Comparison of ENCODE assay signal across 18 cellular contexts in the genomic region with DNA sequence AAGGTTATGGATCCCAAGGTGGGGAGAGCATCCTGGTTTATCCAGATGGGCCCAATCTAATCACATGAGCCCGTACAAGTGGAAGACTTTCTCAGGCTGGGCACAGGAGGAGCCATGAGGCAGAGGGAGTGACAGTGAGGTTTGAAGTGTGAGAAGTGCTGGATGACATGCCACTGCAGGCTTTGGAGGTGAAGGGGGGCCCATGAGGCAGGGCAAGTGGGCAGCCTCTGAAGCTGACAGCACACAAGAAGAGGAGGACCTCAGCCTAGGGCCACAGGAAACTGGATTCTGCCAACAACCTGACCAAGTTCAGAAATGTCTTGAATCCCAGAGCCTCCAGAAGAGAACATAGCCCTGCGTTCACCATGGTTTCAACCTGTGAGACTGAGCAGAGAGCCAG.
DNase-seq lines count a peak whose midpoint lies in the region; ATAC-seq and TF ChIP-seq lines count a peak whose summit lies in the region.
"Had no signal": no experiment of that assay in that cellular context is flagged by ENCODE, and none has a peak within 500 bp of the region (broad histone marks: within the 10 kb centered on the region; RNA-seq: fewer than 3 reads in every experiment).

No MANE protein-coding gene starts in this region.

- H3K4me1 ChIP-seq in BLaER1 (peaks cover 25% of the 10 kb centered on the region), neural progenitor cell (peaks cover 28% of the 10 kb centered on the region)
- H3K4me1 ChIP-seq: A549 had no signal

- no peaks in the 10 kb centered on the region for H3K79me2 ChIP-seq in neural progenitor cell (ENCODE audit: low read depth)

- no peak overlapping the region for H2AFZ ChIP-seq in neural progenitor cell (replicated peaks)

- H4K20me1 ChIP-seq in BLaER1 (no peaks in the 10 kb centered on the region), neural progenitor cell (ENCODE audit: low read depth) (no peaks in the 10 kb centered on the region)

- H3K9me3 ChIP-seq in BLaER1 (no peaks in the 10 kb centered on the region), T-helper 17 cell (ENCODE audit: control insufficient read depth, low read length, poor library complexity, severe bottlenecking) (no peaks in the 10 kb centered on the region), neural progenitor cell (ENCODE audit: low read depth) (no peaks in the 10 kb centered on the region)
- H3K9me3 ChIP-seq: A549, Caco-2 had no signal

- H3K4me3 ChIP-seq in BLaER1 (no peak overlapping the region), neural progenitor cell (no peak overlapping the region)
- H3K4me3 ChIP-seq: A549 had no signal

- DNase-seq in NCI-H82 (lab: John Stamatoyannopoulos, UW) (peak; percentile 45), NCI-H82 treated with DMSO at 0.1 percent for 48 hours (lab: John Stamatoyannopoulos, UW; ENCODE audit: unreplicated experiment) (no peak), T-helper 17 cell (no peak), neural progenitor cell (ENCODE audit: low spot score) (no peak), NCI-H2196 treated with DMSO at 0.1 percent for 48 hours (lab: John Stamatoyannopoulos, UW; ENCODE audit: unreplicated experiment) (no peak)
- no peak for DNase-seq in activated effector memory CD4-positive, alpha-beta T cell treated with anti-CD3 and anti-CD28 coated beads, Interleukin-2, amount 50 U/mL, for 16 hours
- DNase-seq: AML-193; Caco-2; Calu3; CD4-positive, alpha-beta T cell; CD8-positive, alpha-beta T cell; GF-D8 had no signal

- H3K27me3 Mint-ChIP-seq in T-helper 17 cell, result no peaks in the 10 kb centered on the region
- peaks cover 6% of the 10 kb centered on the region for H3K27me3 Mint-ChIP-seq in neural progenitor cell (ENCODE audit: insufficient read depth, low read depth)
- H3K27me3 Mint-ChIP-seq: B cell; CD4-positive, alpha-beta T cell had no signal

- H3K27ac Mint-ChIP-seq in T-helper 17 cell (peak overlapping the region; percentile 37), neural progenitor cell (peak overlapping the region; percentile 10)
- H3K27ac Mint-ChIP-seq: B cell; CD4-positive, alpha-beta T cell; CD8-positive, alpha-beta T cell had no signal

- H3K27ac ChIP-seq in BLaER1 (no peak overlapping the region), neural progenitor cell (no peak overlapping the region)
- H3K27ac ChIP-seq: 22Rv1, A549, C4-2B had no signal

- no peak overlapping the region for H3K9ac ChIP-seq in BLaER1
- H3K9ac ChIP-seq in neural progenitor cell, result no peak overlapping the region

- ATAC-seq in T-helper 17 cell (no peak), GM18873 (IDR thresholded peaks at IDR 0.05; ENCODE audit: low FRiP score, unreplicated experiment) (no peak)
- ATAC-seq: A549; CD8-positive, alpha-beta T cell had no signal

- H3K36me3 ChIP-seq in BLaER1, result no peaks in the 10 kb centered on the region
- no peaks in the 10 kb centered on the region for H3K36me3 ChIP-seq in neural progenitor cell

- H3K4me3 Mint-ChIP-seq in T-helper 17 cell, result no peak overlapping the region
- no peak overlapping the region for H3K4me3 Mint-ChIP-seq in neural progenitor cell
- H3K4me3 Mint-ChIP-seq: B cell; CD4-positive, alpha-beta T cell; CD8-positive, alpha-beta T cell had no signal

- H3K27me3 ChIP-seq in BLaER1 (no peaks in the 10 kb centered on the region), neural progenitor cell (no peaks in the 10 kb centered on the region)

- peaks cover 4% of the 10 kb centered on the region for H3K9me3 Mint-ChIP-seq in neural progenitor cell
- H3K9me3 Mint-ChIP-seq: CD4-positive, alpha-beta T cell had no signal

- H3K4me1 Mint-ChIP-seq in T-helper 17 cell (peaks cover 6% of the 10 kb centered on the region), neural progenitor cell (peaks cover 79% of the 10 kb centered on the region)
- H3K4me1 Mint-ChIP-seq: B cell had no signal

- H3F3A ChIP-seq in neural progenitor cell (ENCODE audit: low read depth), result peaks cover 11% of the 10 kb centered on the region

- H3K4me2 ChIP-seq in BLaER1 (peak overlapping the region; percentile 66), neural progenitor cell (no peak overlapping the region)
- H3K4me2 ChIP-seq: A549 had no signal

- H3K36me3 Mint-ChIP-seq in T-helper 17 cell (ENCODE audit: low read depth) (peaks cover 3% of the 10 kb centered on the region), neural progenitor cell (no peaks in the 10 kb centered on the region)

- no peak for TF ChIP-seq CTCF in neural progenitor cell (IDR thresholded peaks at IDR 0.05)
